In the genomic region with DNA sequence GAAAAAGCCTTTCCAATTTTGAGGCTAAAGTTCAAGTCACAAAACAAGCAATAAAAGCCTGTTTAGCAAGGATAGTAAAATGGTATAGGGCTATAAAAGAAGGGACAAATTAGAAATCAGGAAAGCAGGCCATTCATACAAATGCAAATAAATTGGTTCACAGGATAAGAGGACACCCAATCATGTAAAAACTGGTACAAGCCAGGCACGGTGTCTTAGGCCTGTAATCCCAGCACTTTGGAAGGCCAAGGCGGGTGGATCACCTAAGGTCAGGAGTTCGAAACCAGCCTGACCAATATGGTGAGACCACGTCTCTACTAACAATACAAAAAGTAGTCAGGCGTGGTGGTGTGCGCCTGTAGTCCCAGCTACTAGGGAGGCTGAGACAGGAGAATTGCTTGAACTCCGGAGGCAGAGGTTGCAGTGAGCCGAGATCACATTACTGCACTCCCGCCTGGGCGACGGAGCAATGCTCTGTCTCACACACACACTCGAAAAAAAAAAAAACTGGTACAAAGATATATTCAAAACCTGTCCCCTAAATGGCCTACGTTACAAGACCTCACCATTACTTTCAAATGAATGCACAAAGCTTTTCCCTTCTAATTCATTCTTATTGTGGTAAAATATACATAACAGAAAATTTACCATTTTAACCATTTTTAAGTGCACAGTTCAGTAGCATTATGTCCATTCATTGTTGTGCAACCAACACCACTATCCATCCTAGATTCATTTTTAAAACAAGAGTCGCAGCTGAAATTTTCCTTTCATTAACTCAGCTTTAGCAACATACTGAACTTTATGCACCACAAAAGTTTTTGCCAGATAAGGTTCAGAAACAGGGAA, we compare ENCODE assay signal across 8 cellular contexts. TPM values are rescaled to one million over a fixed set of nuclear protein-coding genes. Genes with fewer than 3 reads are reported as not detected.
DNase-seq lines count a peak whose midpoint lies in the region; ATAC-seq, FAIRE-seq and TF ChIP-seq lines count a peak whose summit lies in the region.

No MANE protein-coding gene starts in this region.

- no peak for TF ChIP-seq RAD21 in SK-N-SH (IDR thresholded peaks at IDR 0.05; ENCODE audit: low read length)

- no peak for DNase-seq in SK-N-SH
- no peak for DNase-seq in kidney
- DNase-seq in substantia nigra (lab: John Stamatoyannopoulos, UW): no peak
- DNase-seq in OCI-M2 (lab: John Stamatoyannopoulos, UW; ENCODE audit: unreplicated experiment): no peak
- DNase-seq in sciatic nerve (ENCODE audit: low spot score): no peak

- no peaks in the 10 kb centered on the region for H4K20me1 ChIP-seq in SK-N-SH (ENCODE audit: insufficient read depth)

- H3K4me3 ChIP-seq in SK-N-SH (ENCODE audit: low read depth in 2 of 2, low read length in 1 of 2) (peak overlapping the region; percentile 93 to 95), kidney (ENCODE audit: low read length in 2 of 2) (peak overlapping the region; percentile 86 to 96)

- no peak for FAIRE-seq in kidney (lab: Jason Lieb, UNC)

- WGBS in SK-N-SH (ENCODE audit: low lambda C conversion rate): 54% methylated on average over 14 of the region's 14 CpGs

- H3K36me3 ChIP-seq in SK-N-SH (replicated peaks in 1 of 2; ENCODE audit: control insufficient read depth in 1 of 2, insufficient read depth in 2 of 2, low read length in 1 of 2): no peaks in the 10 kb centered on the region
- H3K36me3 ChIP-seq in kidney (ENCODE audit: control insufficient read depth in 1 of 2, insufficient read depth in 2 of 2, low read length in 2 of 2): no peaks in the 10 kb centered on the region

- H3K27me3 ChIP-seq in SK-N-SH (ENCODE audit: insufficient read depth): no peaks in the 10 kb centered on the region

- no peak for TF ChIP-seq EP300 in SK-N-SH (IDR thresholded peaks at IDR 0.05; ENCODE audit: borderline replicate concordance in 1 of 2, low read depth in 1 of 2, low read length in 1 of 2)

- no peaks in the 10 kb centered on the region for H3K9me3 ChIP-seq in SK-N-SH
- H3K9me3 ChIP-seq in kidney (ENCODE audit: control insufficient read depth in 1 of 2, low read length in 2 of 2): no peaks in the 10 kb centered on the region

- H3K4me2 ChIP-seq in SK-N-SH: peak overlapping the region; percentile 86

- H3K36me3 Mint-ChIP-seq in activated naive CD8-positive, alpha-beta T cell: no peaks in the 10 kb centered on the region

- H3K9me2 ChIP-seq in SK-N-SH: no peaks in the 10 kb centered on the region

- CTCF ChIA-PET in SK-N-SH (lab: Yijun Ruan, JAX): interaction anchor here (1.2 to 2.6 kb wide), 4 partner anchors 41 to 274 kb away, joined by 3 to 10 read pairs (median 4); partner anchors contain the start of gene SMAP1

- peak overlapping the region; percentile 87 for H3K9ac ChIP-seq in SK-N-SH
- H3K9ac ChIP-seq in kidney (ENCODE audit: low read length in 2 of 2): peak overlapping the region; percentile 52 to 90

- no peaks in the 10 kb centered on the region for H3K27me3 Mint-ChIP-seq in activated naive CD8-positive, alpha-beta T cell

- peak overlapping the region; percentile 100 for H2AFZ ChIP-seq in SK-N-SH (ENCODE audit: low read depth)

- peaks cover 22% of the 10 kb centered on the region for H3K4me1 Mint-ChIP-seq in activated naive CD8-positive, alpha-beta T cell (ENCODE audit: low read depth)

- peak overlapping the region; percentile 96 for H3K4me3 Mint-ChIP-seq in activated naive CD8-positive, alpha-beta T cell

- ATAC-seq in SK-N-SH treated with all-trans-retinoic acid at 6 μM for 48 hours (no peak), GM21423 (IDR thresholded peaks at IDR 0.05; ENCODE audit: unreplicated experiment) (no peak), sciatic nerve (no peak)

- H3F3A ChIP-seq in SK-N-SH (replicated peaks; ENCODE audit: insufficient read depth): peaks cover 5% of the 10 kb centered on the region

- peak overlapping the region; percentile 81 for H3K27ac Mint-ChIP-seq in activated naive CD8-positive, alpha-beta T cell

- TF ChIP-seq CTCF in SK-N-SH (IDR thresholded peaks at IDR 0.05) (no peak), kidney (IDR thresholded peaks at IDR 0.05; ENCODE audit: borderline replicate concordance, extremely low read depth, insufficient read depth) (no peak)

- H3K4me1 ChIP-seq in SK-N-SH (ENCODE audit: control insufficient read depth in 1 of 2, insufficient read depth in 2 of 2, low read depth in 1 of 2, low read length in 1 of 2): peaks cover 0 to 8% of the 10 kb centered on the region in 2 experiments; a peak in 3 of 4 replicates
- peaks cover 4 to 5% of the 10 kb centered on the region in 2 donors for H3K4me1 ChIP-seq in kidney (ENCODE audit: control insufficient read depth in 1 of 2, insufficient read depth in 1 of 2, low read depth in 1 of 2, low read length in 2 of 2)

- H3K27ac ChIP-seq in SK-N-SH (ENCODE audit: low read depth in 2 of 2, low read length in 1 of 2) (peak overlapping the region; percentile 54 to 76; a peak in 3 of 4 replicates), kidney (ENCODE audit: low read depth in 2 of 2, low read length in 2 of 2) (peak overlapping the region in 1 of 2 donors; percentile 86), substantia nigra (ENCODE audit: low read depth, low read length, poor library complexity, severe bottlenecking) (peak overlapping the region; percentile 86)

- H3K9me3 Mint-ChIP-seq in activated naive CD8-positive, alpha-beta T cell (ENCODE audit: low read depth): no peaks in the 10 kb centered on the region

- H3K79me2 ChIP-seq in SK-N-SH (ENCODE audit: insufficient read depth): no peaks in the 10 kb centered on the region

- POLR2A ChIA-PET in SK-N-SH (lab: Yijun Ruan, JAX): interaction anchor here (1.4 kb wide), 1 partner anchor 9 kb away, joined by 5 read pairs; no protein-coding TSS in a partner anchor

- intact Hi-C loops in kidney (cut with DNase I): no loop called here
- intact Hi-C loops in sciatic nerve (cut with DNase I): no loop called here

TF ChIP-seq in SK-N-SH, 30 proteins besides CTCF, POLR2A, EP300 and RAD21 (continues in another document):
- TF ChIP-seq, protein P1, sequence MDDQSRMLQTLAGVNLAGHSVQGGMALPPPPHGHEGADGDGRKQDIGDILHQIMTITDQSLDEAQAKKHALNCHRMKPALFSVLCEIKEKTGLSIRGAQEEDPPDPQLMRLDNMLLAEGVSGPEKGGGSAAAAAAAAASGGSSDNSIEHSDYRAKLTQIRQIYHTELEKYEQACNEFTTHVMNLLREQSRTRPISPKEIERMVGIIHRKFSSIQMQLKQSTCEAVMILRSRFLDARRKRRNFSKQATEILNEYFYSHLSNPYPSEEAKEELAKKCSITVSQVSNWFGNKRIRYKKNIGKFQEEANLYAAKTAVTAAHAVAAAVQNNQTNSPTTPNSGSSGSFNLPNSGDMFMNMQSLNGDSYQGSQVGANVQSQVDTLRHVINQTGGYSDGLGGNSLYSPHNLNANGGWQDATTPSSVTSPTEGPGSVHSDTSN (IDR thresholded peaks at IDR 0.05): no peak
- TF ChIP-seq EZH2phosphoT487 (IDR thresholded peaks at IDR 0.05; ENCODE audit: borderline replicate concordance, low read depth): no peak
- no peak for TF ChIP-seq RXRA (IDR thresholded peaks at IDR 0.05; ENCODE audit: borderline replicate concordance, low read depth)
- TF ChIP-seq, protein P2, sequence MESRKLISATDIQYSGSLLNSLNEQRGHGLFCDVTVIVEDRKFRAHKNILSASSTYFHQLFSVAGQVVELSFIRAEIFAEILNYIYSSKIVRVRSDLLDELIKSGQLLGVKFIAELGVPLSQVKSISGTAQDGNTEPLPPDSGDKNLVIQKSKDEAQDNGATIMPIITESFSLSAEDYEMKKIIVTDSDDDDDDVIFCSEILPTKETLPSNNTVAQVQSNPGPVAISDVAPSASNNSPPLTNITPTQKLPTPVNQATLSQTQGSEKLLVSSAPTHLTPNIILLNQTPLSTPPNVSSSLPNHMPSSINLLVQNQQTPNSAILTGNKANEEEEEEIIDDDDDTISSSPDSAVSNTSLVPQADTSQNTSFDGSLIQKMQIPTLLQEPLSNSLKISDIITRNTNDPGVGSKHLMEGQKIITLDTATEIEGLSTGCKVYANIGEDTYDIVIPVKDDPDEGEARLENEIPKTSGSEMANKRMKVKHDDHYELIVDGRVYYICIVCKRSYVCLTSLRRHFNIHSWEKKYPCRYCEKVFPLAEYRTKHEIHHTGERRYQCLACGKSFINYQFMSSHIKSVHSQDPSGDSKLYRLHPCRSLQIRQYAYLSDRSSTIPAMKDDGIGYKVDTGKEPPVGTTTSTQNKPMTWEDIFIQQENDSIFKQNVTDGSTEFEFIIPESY (IDR thresholded peaks at IDR 0.05; ENCODE audit: borderline replicate concordance, low read depth): no peak

TF ChIP-seq in SK-N-SH treated with all-trans-retinoic acid at 6 μM for 48 hours, 23 proteins besides CTCF, POLR2A, EP300 and RAD21 (continues in another document):
- TF ChIP-seq, protein P3, sequence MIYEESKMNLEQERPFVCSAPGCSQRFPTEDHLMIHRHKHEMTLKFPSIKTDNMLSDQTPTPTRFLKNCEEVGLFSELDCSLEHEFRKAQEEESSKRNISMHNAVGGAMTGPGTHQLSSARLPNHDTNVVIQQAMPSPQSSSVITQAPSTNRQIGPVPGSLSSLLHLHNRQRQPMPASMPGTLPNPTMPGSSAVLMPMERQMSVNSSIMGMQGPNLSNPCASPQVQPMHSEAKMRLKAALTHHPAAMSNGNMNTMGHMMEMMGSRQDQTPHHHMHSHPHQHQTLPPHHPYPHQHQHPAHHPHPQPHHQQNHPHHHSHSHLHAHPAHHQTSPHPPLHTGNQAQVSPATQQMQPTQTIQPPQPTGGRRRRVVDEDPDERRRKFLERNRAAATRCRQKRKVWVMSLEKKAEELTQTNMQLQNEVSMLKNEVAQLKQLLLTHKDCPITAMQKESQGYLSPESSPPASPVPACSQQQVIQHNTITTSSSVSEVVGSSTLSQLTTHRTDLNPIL (CRISPR knock-in tag; IDR thresholded peaks at IDR 0.05; ENCODE audit: low read depth): no peak
- TF ChIP-seq OSR1 (CRISPR knock-in tag; IDR thresholded peaks at IDR 0.05) (no peak), TOX (CRISPR knock-in tag; IDR thresholded peaks at IDR 0.05; ENCODE audit: borderline replicate concordance) (no peak), PPARA (CRISPR knock-in tag; IDR thresholded peaks at IDR 0.05; ENCODE audit: borderline replicate concordance) (no peak)

RNA-seq across cellular contexts. Expression of gene FAM135A, which starts 1.1 kb away (rescaled TPM):
- polyA plus RNA-seq in SK-N-SH (2012; rRNA removed) (2.6 and 3.4 TPM in 2 replicates), kidney (ENCODE audit: insufficient read depth, low read depth, low replicate concordance) (8.5 TPM)
- 3.5 and 4.0 TPM in 2 replicates for polyA plus RNA-seq in SK-N-SH (2012; cell fraction: cytosol; rRNA removed)
- 3.0 and 6.1 TPM in 2 replicates for polyA plus RNA-seq in SK-N-SH (2012; cell fraction: nucleus; rRNA removed)
- total RNA-seq in kidney (48.4 TPM), sciatic nerve (27.9 TPM)
